Comparison of ENCODE assay signal across 9 cellular contexts in genomic region chr1:157137051-157137772, GRCh38. TPM values are rescaled to one million over a fixed set of nuclear protein-coding genes. Genes with fewer than 3 reads are reported as not detected.
A peak's percentile ranks its signal among the peaks of the same experiment; 100 is the strongest.
DNase-seq lines count a peak whose midpoint lies in the region; ATAC-seq, FAIRE-seq and TF ChIP-seq lines count a peak whose summit lies in the region.
"Had no signal": no experiment of that assay in that cellular context is flagged by ENCODE, and none has a peak within 500 bp of the region (broad histone marks: within the 10 kb centered on the region; RNA-seq: fewer than 3 reads in every experiment).

No MANE protein-coding gene starts in this region.

- 4% methylated on average over 16 of the region's 16 CpGs for WGBS in K562 (ENCODE audit: insufficient coverage, low coverage, missing lambda C conversion rate)
- WGBS in suprapubic skin: 1% methylated on average over 16 of the region's 16 CpGs

- H3K9me3 ChIP-seq in K562 (replicated peaks; ENCODE audit: control insufficient read depth, insufficient read depth, low read depth, low read length) (no peaks in the 10 kb centered on the region), suprapubic skin (no peaks in the 10 kb centered on the region)

- 0 out of 2 replicates have a peak, but pooled peaks cover 9% of the 10 kb centered on the region for H4K20me1 ChIP-seq in K562 (replicated peaks; ENCODE audit: control insufficient read depth, insufficient read depth, low read length)

- TF ChIP-seq POLR2A in K562 (conservative IDR thresholded peaks at IDR 0.05) (no peak), suprapubic skin (IDR thresholded peaks at IDR 0.05) (no peak)

- POLR2A ChIA-PET in K562 (lab: Yijun Ruan, JAX): interaction anchor here (0.7 to 1.3 kb wide), 6 partner anchors 12 to 1025 kb away, joined by 3 to 6 read pairs (median 4); no protein-coding TSS in a partner anchor

- intact Hi-C loops in K562 (cut with micrococcal nuclease): no loop called here

- no peak for TF ChIP-seq EP300 in K562 (IDR thresholded peaks at IDR 0.05; ENCODE audit: low read length)
- no peak for TF ChIP-seq EP300 in suprapubic skin (IDR thresholded peaks at IDR 0.05)

- no peaks in the 10 kb centered on the region for H3K9me1 ChIP-seq in K562 (ENCODE audit: control insufficient read depth, insufficient read depth, low read length)

- peaks cover 27% of the 10 kb centered on the region for H3K79me2 ChIP-seq in K562 (ENCODE audit: control insufficient read depth, insufficient read depth, low read length)

- in situ Hi-C loops in K562 (cut with MboI) (loop anchor here (5.0 kb wide), 1 partner anchor 40 kb away; the partner anchor contains the start of gene ETV3L), GM13976 (cut with MboI; ENCODE audit: low sequenced_read_pairs, unreplicated experiment) (no loop called here)

- no peak overlapping the region; the same call in 1 of the 2 replicates for H2AFZ ChIP-seq in K562 (ENCODE audit: low read depth, low read length)

- TF ChIP-seq RAD21 in K562 (CRISPR knock-in tag; conservative IDR thresholded peaks at IDR 0.05 in 1 of 2, IDR thresholded peaks at IDR 0.05 in 1 of 2): no peak

- no TSS peak for BruUV-seq in K562 (replicated peaks; lab: Mats Ljungman, UMichigan)

- H3K4me3 ChIP-seq in K562 (peak overlapping the region; percentile 91), suprapubic skin (peak overlapping the region; percentile 93)

- H3K27me3 ChIP-seq in K562 (ENCODE audit: control insufficient read depth in 2 of 2, insufficient read depth in 2 of 2, low read length in 2 of 2) (no peaks in the 10 kb centered on the region), layer of hippocampus (ENCODE audit: control insufficient read depth, insufficient read depth, low read length) (no peaks in the 10 kb centered on the region), suprapubic skin (no peaks in the 10 kb centered on the region)

- DNase-seq in DMS53 treated with DMSO at 0.1 percent for 48 hours (lab: John Stamatoyannopoulos, UW; ENCODE audit: unreplicated experiment) (peak; percentile 2), NAMALWA (ENCODE audit: low spot score) (peak; percentile 49), K562 (ENCODE audit: extremely low read depth in 1 of 4, low spot score in 3 of 4) (peak; percentile 32 to 44 (median 40)), suprapubic skin (ENCODE audit: low spot score in 2 of 2) (no peak), GM13976 (ENCODE audit: low spot score) (no peak)
- no peak for DNase-seq in activated effector memory CD4-positive, alpha-beta T cell treated with anti-CD3 and anti-CD28 coated beads, Interleukin-2, amount 50 U/mL, for 16 hours
- DNase-seq in stimulated activated CD4-positive, alpha-beta T cell treated with anti-CD3 and anti-CD28 coated beads, Interleukin-4, amount 100 ng/mL, for 24 hours: no peak

- peak overlapping the region; percentile 90 for H3K4me2 ChIP-seq in K562 (ENCODE audit: insufficient read depth, low read length)

- peak overlapping the region; percentile 85 to 97 for H3K9ac ChIP-seq in K562 (ENCODE audit: insufficient read depth in 1 of 2, low read depth in 2 of 2, low read length in 2 of 2)

- CTCF ChIA-PET in K562 (lab: Yijun Ruan, JAX; ENCODE audit: low intra/inter-chr PET ratio): interaction anchor here (0.7 kb wide), 1 partner anchor 43 kb away, joined by 3 read pairs; no protein-coding TSS in a partner anchor

- no peak for TF ChIP-seq CTCF in K562 (IDR thresholded peaks at IDR 0.05 in 2 of 3, conservative IDR thresholded peaks at IDR 0.05 in 1 of 3; ENCODE audit: insufficient read depth in 2 of 3, low read depth in 1 of 3, low read length in 3 of 3)
- TF ChIP-seq CTCF in suprapubic skin (IDR thresholded peaks at IDR 0.05): no peak
- no peak for TF ChIP-seq CTCF in GM13976 (IDR thresholded peaks at IDR 0.05; ENCODE audit: borderline replicate concordance, control extremely low read depth, extremely low read depth, insufficient read depth, missing control alignments)

- ATAC-seq in K562: peak; percentile 6

- H3K27ac ChIP-seq in K562 (ENCODE audit: extremely low read depth, low read depth, low read length) (peak overlapping the region; percentile 89), layer of hippocampus (ENCODE audit: low read depth, low read length) (peak overlapping the region; percentile 94), suprapubic skin (peak overlapping the region; percentile 95)

- H3K36me3 ChIP-seq in K562 (ENCODE audit: control insufficient read depth, insufficient read depth, low read length) (peaks cover 42% of the 10 kb centered on the region), suprapubic skin (peaks cover 32% of the 10 kb centered on the region)

- peak; percentile 65 for FAIRE-seq in K562 (lab: Jason Lieb, UNC)

- H3K4me1 ChIP-seq in K562 (replicated peaks in 1 of 2; ENCODE audit: control insufficient read depth in 2 of 2, insufficient read depth in 2 of 2, low read length in 2 of 2) (peaks cover 24 to 44% of the 10 kb centered on the region in 2 experiments), suprapubic skin (peaks cover 72% of the 10 kb centered on the region)

TF ChIP-seq in K562, 482 proteins besides CTCF, POLR2A, EP300 and RAD21 (continues in another document):
- TF ChIP-seq JUND (IDR thresholded peaks at IDR 0.05; ENCODE audit: borderline replicate concordance, low read depth, low read length) (no peak), JUND (tag; IDR thresholded peaks at IDR 0.05; ENCODE audit: borderline replicate concordance, low read depth, low read length) (no peak), IRF2 (CRISPR knock-in tag; IDR thresholded peaks at IDR 0.05) (no peak), HNRNPUL1 (IDR thresholded peaks at IDR 0.05; ENCODE audit: low read length) (no peak), ESRRB (CRISPR knock-in tag; IDR thresholded peaks at IDR 0.05; ENCODE audit: borderline replicate concordance) (no peak), PTRF (tag; IDR thresholded peaks at IDR 0.05) (no peak), ARID2 (IDR thresholded peaks at IDR 0.05) (no peak), ETS2 (tag; IDR thresholded peaks at IDR 0.05; ENCODE audit: borderline replicate concordance, poor library complexity, severe bottlenecking) (no peak), ZNF707 (CRISPR knock-in tag; conservative IDR thresholded peaks at IDR 0.05) (no peak), ZBED1 (IDR thresholded peaks at IDR 0.05) (no peak), ZFPM2 (CRISPR knock-in tag; IDR thresholded peaks at IDR 0.05) (no peak), ZNF217 (CRISPR knock-in tag; IDR thresholded peaks at IDR 0.05) (no peak), MTA3 (IDR thresholded peaks at IDR 0.05; ENCODE audit: borderline replicate concordance) (no peak), RAD51 (IDR thresholded peaks at IDR 0.05; ENCODE audit: borderline replicate concordance, low read depth) (no peak)
- TF ChIP-seq, protein P1, sequence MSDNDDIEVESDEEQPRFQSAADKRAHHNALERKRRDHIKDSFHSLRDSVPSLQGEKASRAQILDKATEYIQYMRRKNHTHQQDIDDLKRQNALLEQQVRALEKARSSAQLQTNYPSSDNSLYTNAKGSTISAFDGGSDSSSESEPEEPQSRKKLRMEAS (CRISPR knock-in tag; IDR thresholded peaks at IDR 0.05): no peak

RNA-seq across cellular contexts. Expression of gene ETV3, which starts 1.0 kb away (rescaled TPM):
- total RNA-seq in K562 (2011; cell fraction: chromatin; rRNA removed; ENCODE audit: low replicate concordance): 21.7 and 44.9 TPM in 2 replicates
- total RNA-seq in K562 (2011; cell fraction: nucleolus; rRNA removed): 14.7 and 15.8 TPM in 2 replicates
- total RNA-seq in K562 (2011; cell fraction: nucleoplasm; rRNA removed): 33.9 and 53.1 TPM in 2 replicates
- total RNA-seq in K562 (2014; rRNA removed) (6.4 and 8.4 TPM in 2 replicates), K562 (2014; rRNA removed; fragmentation: Illumina TruSeq; extraction: Trizol) (10.7 and 11.4 TPM in 2 replicates), K562 (2015; rRNA removed; fragmentation: Illumina TruSeq; extraction: Trizol) (10.4 and 11.2 TPM in 2 replicates), K562 (2021) (13.9 and 16.0 TPM in 2 replicates), suprapubic skin (10 to 100 TPM; 88.9 to 93.6 (median 90.9) TPM)
- polyA plus RNA-seq in K562 (2011; rRNA removed) (7.7 and 9.0 TPM in 2 replicates), K562 (2014; fragmentation: Illumina TruSeq; extraction: Trizol) (8.2 and 9.1 TPM in 2 replicates), K562 (2014; fragmentation: Nextera tagmentation; extraction: Ambion mirVana) (1 to 10 TPM; 3.1 to 5.4 TPM), K562 (2014; rRNA removed) (7.2 TPM in 2 replicates)
- 5.0 and 6.0 TPM in 2 replicates for polyA plus RNA-seq in K562 (2011; cell fraction: cytosol; rRNA removed)
- 8.2 and 8.4 TPM in 2 replicates for polyA plus RNA-seq in K562 (2011; cell fraction: nucleus; rRNA removed)
- polyA plus RNA-seq in K562 (2012): 6.9 and 8.4 TPM in 2 replicates
- polyA minus RNA-seq in K562 (2011; rRNA and poly(A)+ RNA removed): 25.5 and 30.0 TPM in 2 replicates
- 8.7 and 10.9 TPM in 2 replicates for polyA minus RNA-seq in K562 (2011; cell fraction: cytosol; rRNA and poly(A)+ RNA removed)
- 13.2 and 23.4 TPM in 2 replicates for polyA minus RNA-seq in K562 (2011; cell fraction: nucleus; rRNA and poly(A)+ RNA removed)

RNA-seq across cellular contexts. Expression of gene ETV3L, which starts 37.6 kb away (rescaled TPM):
- total RNA-seq in K562 (2011; cell fraction: chromatin; rRNA removed; ENCODE audit: low replicate concordance): not detected in 2 replicates
- total RNA-seq in K562 (2011; cell fraction: nucleolus; rRNA removed): not detected in 2 replicates
- not detected in 2 replicates for total RNA-seq in K562 (2011; cell fraction: nucleoplasm; rRNA removed)
- total RNA-seq in K562 (2014; rRNA removed): not detected in 2 replicates
- total RNA-seq in K562 (2014; rRNA removed; fragmentation: Illumina TruSeq; extraction: Trizol): not detected in 2 replicates
- total RNA-seq in K562 (2015; rRNA removed; fragmentation: Illumina TruSeq; extraction: Trizol): not detected in 2 replicates
- total RNA-seq in K562 (2021): not detected in 2 replicates
- polyA plus RNA-seq in K562 (2011; rRNA removed): not detected in 2 replicates
- not detected in 2 replicates for polyA plus RNA-seq in K562 (2011; cell fraction: cytosol; rRNA removed)
- 0.09 TPM in 1 of 2 replicates, not detected in the other for polyA plus RNA-seq in K562 (2011; cell fraction: nucleus; rRNA removed)
- polyA plus RNA-seq in K562 (2012): not detected in 2 replicates
- polyA plus RNA-seq in K562 (2014; fragmentation: Illumina TruSeq; extraction: Trizol): not detected in 2 replicates
- not detected for polyA plus RNA-seq in K562 (2014; fragmentation: Nextera tagmentation; extraction: Ambion mirVana)
- polyA plus RNA-seq in K562 (2014; rRNA removed): not detected in 2 replicates
- polyA minus RNA-seq in K562 (2011; rRNA and poly(A)+ RNA removed): not detected in 2 replicates
- not detected in 2 replicates for polyA minus RNA-seq in K562 (2011; cell fraction: cytosol; rRNA and poly(A)+ RNA removed)
- polyA minus RNA-seq in K562 (2011; cell fraction: nucleus; rRNA and poly(A)+ RNA removed): not detected in 2 replicates
- total RNA-seq in suprapubic skin: not detected
- total RNA-seq: T-helper 2 cell treated with Interferon-gamma antibody and Interleukin-4, amounts not matched to agents 100 ng/mL and 5 ng/mL, for 36 hours had no signal

Comparison
In these comparisons a context has a peak if more than half of its experiments do, and no peak if none do; other contexts are left out.
1. DNase-seq: peak in DMS53 treated with DMSO at 0.1 percent for 48 hours (single experiment), NAMALWA (single experiment) and K562 (4 of 4); none in suprapubic skin (0 of 2), GM13976 (single experiment), activated effector memory CD4-positive, alpha-beta T cell treated with anti-CD3 and anti-CD28 coated beads, Interleukin-2, amount 50 U/mL, for 16 hours (single experiment) and stimulated activated CD4-positive, alpha-beta T cell treated with anti-CD3 and anti-CD28 coated beads, Interleukin-4, amount 100 ng/mL, for 24 hours (single experiment).
2. Peak in every context shown above with its lines, with median percentiles within 50 percentile points of each other: H3K27ac ChIP-seq.